In the genomic region with DNA sequence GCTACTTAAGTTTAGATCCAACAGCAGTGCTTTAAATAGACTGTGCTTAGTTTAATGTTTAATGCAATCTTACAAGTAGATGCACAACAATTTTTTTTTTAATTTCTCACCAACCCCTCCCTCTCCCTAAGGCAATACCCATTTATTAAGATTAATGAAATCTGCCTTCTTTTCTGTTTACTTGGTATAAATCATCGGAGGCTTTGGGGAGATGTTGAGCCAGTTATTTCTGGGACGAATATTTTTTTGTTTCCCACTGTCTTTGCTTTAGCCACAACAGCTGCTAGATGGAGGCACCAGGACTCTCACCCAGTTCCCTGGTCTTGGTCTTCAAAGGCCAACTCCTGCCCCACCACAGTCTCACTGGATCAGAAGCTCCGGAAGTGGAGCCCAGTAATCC, we compare ENCODE assay signal across 1 cellular context.
TF ChIP-seq lines count a peak whose summit lies in the region.

No MANE protein-coding gene starts in this region.

TF ChIP-seq in K562, 482 proteins besides CTCF, POLR2A, EP300 and RAD21 (continued from another document):
- TF ChIP-seq, protein P1, sequence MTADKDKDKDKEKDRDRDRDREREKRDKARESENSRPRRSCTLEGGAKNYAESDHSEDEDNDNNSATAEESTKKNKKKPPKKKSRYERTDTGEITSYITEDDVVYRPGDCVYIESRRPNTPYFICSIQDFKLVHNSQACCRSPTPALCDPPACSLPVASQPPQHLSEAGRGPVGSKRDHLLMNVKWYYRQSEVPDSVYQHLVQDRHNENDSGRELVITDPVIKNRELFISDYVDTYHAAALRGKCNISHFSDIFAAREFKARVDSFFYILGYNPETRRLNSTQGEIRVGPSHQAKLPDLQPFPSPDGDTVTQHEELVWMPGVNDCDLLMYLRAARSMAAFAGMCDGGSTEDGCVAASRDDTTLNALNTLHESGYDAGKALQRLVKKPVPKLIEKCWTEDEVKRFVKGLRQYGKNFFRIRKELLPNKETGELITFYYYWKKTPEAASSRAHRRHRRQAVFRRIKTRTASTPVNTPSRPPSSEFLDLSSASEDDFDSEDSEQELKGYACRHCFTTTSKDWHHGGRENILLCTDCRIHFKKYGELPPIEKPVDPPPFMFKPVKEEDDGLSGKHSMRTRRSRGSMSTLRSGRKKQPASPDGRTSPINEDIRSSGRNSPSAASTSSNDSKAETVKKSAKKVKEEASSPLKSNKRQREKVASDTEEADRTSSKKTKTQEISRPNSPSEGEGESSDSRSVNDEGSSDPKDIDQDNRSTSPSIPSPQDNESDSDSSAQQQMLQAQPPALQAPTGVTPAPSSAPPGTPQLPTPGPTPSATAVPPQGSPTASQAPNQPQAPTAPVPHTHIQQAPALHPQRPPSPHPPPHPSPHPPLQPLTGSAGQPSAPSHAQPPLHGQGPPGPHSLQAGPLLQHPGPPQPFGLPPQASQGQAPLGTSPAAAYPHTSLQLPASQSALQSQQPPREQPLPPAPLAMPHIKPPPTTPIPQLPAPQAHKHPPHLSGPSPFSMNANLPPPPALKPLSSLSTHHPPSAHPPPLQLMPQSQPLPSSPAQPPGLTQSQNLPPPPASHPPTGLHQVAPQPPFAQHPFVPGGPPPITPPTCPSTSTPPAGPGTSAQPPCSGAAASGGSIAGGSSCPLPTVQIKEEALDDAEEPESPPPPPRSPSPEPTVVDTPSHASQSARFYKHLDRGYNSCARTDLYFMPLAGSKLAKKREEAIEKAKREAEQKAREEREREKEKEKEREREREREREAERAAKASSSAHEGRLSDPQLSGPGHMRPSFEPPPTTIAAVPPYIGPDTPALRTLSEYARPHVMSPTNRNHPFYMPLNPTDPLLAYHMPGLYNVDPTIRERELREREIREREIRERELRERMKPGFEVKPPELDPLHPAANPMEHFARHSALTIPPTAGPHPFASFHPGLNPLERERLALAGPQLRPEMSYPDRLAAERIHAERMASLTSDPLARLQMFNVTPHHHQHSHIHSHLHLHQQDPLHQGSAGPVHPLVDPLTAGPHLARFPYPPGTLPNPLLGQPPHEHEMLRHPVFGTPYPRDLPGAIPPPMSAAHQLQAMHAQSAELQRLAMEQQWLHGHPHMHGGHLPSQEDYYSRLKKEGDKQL (CRISPR knock-in tag; IDR thresholded peaks at IDR 0.05; ENCODE audit: borderline replicate concordance): no peak
- TF ChIP-seq ZNF79 (CRISPR knock-in tag; IDR thresholded peaks at IDR 0.05; ENCODE audit: low read depth) (no peak), ZNF134 (CRISPR knock-in tag; conservative IDR thresholded peaks at IDR 0.05) (no peak), EP400 (IDR thresholded peaks at IDR 0.05) (no peak), ZNF146 (CRISPR knock-in tag; IDR thresholded peaks at IDR 0.05; ENCODE audit: unreplicated experiment) (no peak), ZNF274 (IDR thresholded peaks at IDR 0.05; ENCODE audit: borderline replicate concordance, low read depth, low read length) (no peak), XRCC5 (IDR thresholded peaks at IDR 0.05; ENCODE audit: low read depth, low read length) (no peak)
